1 cellular context compared by ENCODE assay signal in genomic region chr7:27130540-27131389, GRCh38.
TF ChIP-seq lines count a peak whose summit lies in the region.

Gene HOXA4 (minus strand): TSS chr7:27130757. CDS start chr7:27130733, 24 bp downstream.

TF ChIP-seq in WTC11, 78 proteins besides CTCF, POLR2A, EP300 and RAD21 (continued from another document):
- TF ChIP-seq AR (CRISPR knock-in tag; IDR thresholded peaks at IDR 0.05) = no peak
- TF ChIP-seq JAZF1 (CRISPR knock-in tag; IDR thresholded peaks at IDR 0.05) = no peak
- TF ChIP-seq FOXJ3 (CRISPR knock-in tag; IDR thresholded peaks at IDR 0.05; ENCODE audit: borderline replicate concordance) = no peak
- no peak for TF ChIP-seq ATF1 (CRISPR knock-in tag; IDR thresholded peaks at IDR 0.05)
- TF ChIP-seq STAT6 (CRISPR knock-in tag; conservative IDR thresholded peaks at IDR 0.05; ENCODE audit: low read depth) = no peak
- peak; percentile 96 for TF ChIP-seq USF2 (CRISPR knock-in tag; IDR thresholded peaks at IDR 0.05)
- no peak for TF ChIP-seq HMGA2 (CRISPR knock-in tag; IDR thresholded peaks at IDR 0.05)
- no peak for TF ChIP-seq KAT7 (CRISPR knock-in tag; IDR thresholded peaks at IDR 0.05; ENCODE audit: borderline replicate concordance)
- TF ChIP-seq ZNF671 (CRISPR knock-in tag; IDR thresholded peaks at IDR 0.05) = no peak
